In genomic region chr5:179113143-179113530, GRCh38 we compare ENCODE assay signal across 17 cellular contexts. TPM values are rescaled to one million over a fixed set of nuclear protein-coding genes. Genes with fewer than 3 reads are reported as not detected.
DNase-seq lines count a peak whose midpoint lies in the region; ATAC-seq, FAIRE-seq and TF ChIP-seq lines count a peak whose summit lies in the region.
"Had no signal": no experiment of that assay in that cellular context is flagged by ENCODE, and none has a peak within 500 bp of the region (broad histone marks: within the 10 kb centered on the region; RNA-seq: fewer than 3 reads in every experiment).

No MANE protein-coding gene starts in this region.

- TF ChIP-seq EP300 in ovary (IDR thresholded peaks at IDR 0.05) = no peak

- intact Hi-C loops in kidney (cut with DNase I) (no loop called here), posterior vena cava (cut with DNase I) (no loop called here), ovary (cut with DNase I) (no loop called here)

- no peaks in the 10 kb centered on the region for H3K27me3 Mint-ChIP-seq in activated naive CD4-positive, alpha-beta T cell treated with anti-CD3 and anti-CD28 coated beads, Interleukin-2, amount 50 U/mL, for 24 hours
- H3K27me3 Mint-ChIP-seq: CD4-positive, alpha-beta T cell had no signal

- H3K9me3 ChIP-seq in RWPE2 (ENCODE audit: severe bottlenecking) (peaks cover 26% of the 10 kb centered on the region), kidney (ENCODE audit: control insufficient read depth in 1 of 2, low read length in 2 of 2) (peaks cover 3 to 41% of the 10 kb centered on the region in 2 donors), ovary (peaks cover 0 to 22% of the 10 kb centered on the region in 2 donors)

- TF ChIP-seq POLR2A in ovary (IDR thresholded peaks at IDR 0.05) = no peak

- H3K27me3 ChIP-seq in RWPE2 (ENCODE audit: insufficient read depth, poor library complexity, severe bottlenecking) (no peaks in the 10 kb centered on the region), ovary (no peaks in the 10 kb centered on the region)
- H3K27me3 ChIP-seq: BLaER1 treated with 17β-estradiol and CSF1 and Interleukin-3, amounts not matched to agents 10 nM and 100 nM had no signal

- H3K4me3 Mint-ChIP-seq in activated naive CD4-positive, alpha-beta T cell treated with anti-CD3 and anti-CD28 coated beads, Interleukin-2, amount 50 U/mL, for 24 hours = no peak overlapping the region
- H3K4me3 Mint-ChIP-seq: CD4-positive, alpha-beta T cell; GM23338; H9 had no signal

- H3K4me1 ChIP-seq in RWPE2 (ENCODE audit: insufficient read depth, poor library complexity, severe bottlenecking) (no peaks in the 10 kb centered on the region), kidney (ENCODE audit: control insufficient read depth in 1 of 2, insufficient read depth in 1 of 2, low read depth in 1 of 2, low read length in 2 of 2) (no peaks in the 10 kb centered on the region), ovary (ENCODE audit: insufficient read depth) (no peaks in the 10 kb centered on the region)
- H3K4me1 ChIP-seq: BLaER1 treated with 17β-estradiol and CSF1 and Interleukin-3, amounts not matched to agents 10 nM and 100 nM had no signal

- no peak for DNase-seq in activated naive CD4-positive, alpha-beta T cell treated with Interleukin-2 at 50 U/mL for 16 hours
- DNase-seq in RWPE2 (ENCODE audit: low spot score) (peak; percentile 23), kidney (peak; percentile 21), posterior vena cava (ENCODE audit: low spot score) (peak; percentile 42), SK-N-DZ (ENCODE audit: low spot score) (no peak), NCI-H1930 (lab: John Stamatoyannopoulos, UW) (no peak), ovary (no peak)
- DNase-seq: ACHN; CD4-positive, alpha-beta T cell; DMS79; H9 had no signal

- H3K9me3 Mint-ChIP-seq in activated naive CD4-positive, alpha-beta T cell treated with anti-CD3 and anti-CD28 coated beads, Interleukin-2, amount 50 U/mL, for 24 hours = peaks cover 14% of the 10 kb centered on the region

- H3K4me3 ChIP-seq in RWPE2 (ENCODE audit: severe bottlenecking) = no peak overlapping the region
- no peak overlapping the region for H3K4me3 ChIP-seq in kidney (ENCODE audit: low read length in 2 of 2)
- no peak overlapping the region for H3K4me3 ChIP-seq in ovary
- H3K4me3 ChIP-seq: BLaER1 treated with 17β-estradiol and CSF1 and Interleukin-3, amounts not matched to agents 10 nM and 100 nM; GM12878; GM23338 had no signal

- WGBS in ovary, 3 donors = 93 to 95% (median 95%) methylated on average over 13 of the region's 13 CpGs

- no peak for TF ChIP-seq CTCF in RWPE2 (IDR thresholded peaks at IDR 0.05; ENCODE audit: poor library complexity, severe bottlenecking)
- no peak for TF ChIP-seq CTCF in kidney (IDR thresholded peaks at IDR 0.05; ENCODE audit: borderline replicate concordance, extremely low read depth, insufficient read depth)
- no peak for TF ChIP-seq CTCF in ovary (IDR thresholded peaks at IDR 0.05)

- H3K27ac ChIP-seq in RWPE2 (ENCODE audit: poor library complexity, severe bottlenecking) (no peak overlapping the region), kidney (ENCODE audit: low read depth in 2 of 2, low read length in 2 of 2) (no peak overlapping the region), ovary (no peak overlapping the region)
- H3K27ac ChIP-seq: BLaER1 treated with 17β-estradiol and CSF1 and Interleukin-3, amounts not matched to agents 10 nM and 100 nM had no signal

- FAIRE-seq in kidney (lab: Jason Lieb, UNC) = no peak
- FAIRE-seq: GM12878, GM18507 had no signal

- no peaks in the 10 kb centered on the region for H3K4me1 Mint-ChIP-seq in activated naive CD4-positive, alpha-beta T cell treated with anti-CD3 and anti-CD28 coated beads, Interleukin-2, amount 50 U/mL, for 24 hours
- H3K4me1 Mint-ChIP-seq: GM23338, H9 had no signal

- ATAC-seq in RWPE2 (ENCODE audit: low read depth) = no peak
- ATAC-seq: GM12878, GM23338 had no signal

- no peak overlapping the region for H3K9ac ChIP-seq in kidney (ENCODE audit: low read length in 2 of 2)
- H3K9ac ChIP-seq: BLaER1 treated with 17β-estradiol and CSF1 and Interleukin-3, amounts not matched to agents 10 nM and 100 nM had no signal

- peak overlapping the region; percentile 11 for H3K27ac Mint-ChIP-seq in activated naive CD4-positive, alpha-beta T cell treated with anti-CD3 and anti-CD28 coated beads, Interleukin-2, amount 50 U/mL, for 24 hours
- H3K27ac Mint-ChIP-seq: CD4-positive, alpha-beta T cell; GM23338; H9 had no signal

- H3K36me3 Mint-ChIP-seq in activated naive CD4-positive, alpha-beta T cell treated with anti-CD3 and anti-CD28 coated beads, Interleukin-2, amount 50 U/mL, for 24 hours = peaks cover 5% of the 10 kb centered on the region

- H3K36me3 ChIP-seq in RWPE2 (ENCODE audit: low read depth) (no peaks in the 10 kb centered on the region), kidney (ENCODE audit: control insufficient read depth in 1 of 2, insufficient read depth in 2 of 2, low read length in 2 of 2) (no peaks in the 10 kb centered on the region), ovary (no peaks in the 10 kb centered on the region)
- H3K36me3 ChIP-seq: BLaER1 treated with 17β-estradiol and CSF1 and Interleukin-3, amounts not matched to agents 10 nM and 100 nM had no signal

RNA-seq across cellular contexts. Expression of gene ZNF354C, which starts 53.0 kb away (rescaled TPM):
- total RNA-seq in kidney = 6.9 TPM
- 1.3 TPM for polyA plus RNA-seq in kidney (ENCODE audit: insufficient read depth, low read depth, low replicate concordance)
- total RNA-seq in posterior vena cava = 1 to 10 TPM; 6.3 to 6.7 TPM
- polyA plus RNA-seq in SK-N-DZ (2014; cell fraction: cytosol; rRNA removed) = 10.1 and 10.8 TPM in 2 replicates
- polyA plus RNA-seq in SK-N-DZ (2014; cell fraction: nucleus; rRNA removed) = 21.7 and 26.8 TPM in 2 replicates
- 10 to 100 TPM in 3 of 7 donors, 1 to 10 TPM in 4; 4.9 to 11.8 (median 10.0) TPM for total RNA-seq in ovary
- 1 to 10 TPM; 4.1 to 6.2 TPM for polyA plus RNA-seq in ovary
- total RNA-seq: A172 had no signal

Comparison
In these comparisons a context has a peak if more than half of its experiments do, and no peak if none do; other contexts are left out.
1. DNase-seq: peak in RWPE2 (single experiment), kidney (single experiment) and posterior vena cava (single experiment); none in activated naive CD4-positive, alpha-beta T cell treated with Interleukin-2 at 50 U/mL for 16 hours (single experiment), SK-N-DZ (single experiment), NCI-H1930 (0 of 2) and ovary (0 of 5).